1 cellular context compared by ENCODE assay signal in the genomic region with DNA sequence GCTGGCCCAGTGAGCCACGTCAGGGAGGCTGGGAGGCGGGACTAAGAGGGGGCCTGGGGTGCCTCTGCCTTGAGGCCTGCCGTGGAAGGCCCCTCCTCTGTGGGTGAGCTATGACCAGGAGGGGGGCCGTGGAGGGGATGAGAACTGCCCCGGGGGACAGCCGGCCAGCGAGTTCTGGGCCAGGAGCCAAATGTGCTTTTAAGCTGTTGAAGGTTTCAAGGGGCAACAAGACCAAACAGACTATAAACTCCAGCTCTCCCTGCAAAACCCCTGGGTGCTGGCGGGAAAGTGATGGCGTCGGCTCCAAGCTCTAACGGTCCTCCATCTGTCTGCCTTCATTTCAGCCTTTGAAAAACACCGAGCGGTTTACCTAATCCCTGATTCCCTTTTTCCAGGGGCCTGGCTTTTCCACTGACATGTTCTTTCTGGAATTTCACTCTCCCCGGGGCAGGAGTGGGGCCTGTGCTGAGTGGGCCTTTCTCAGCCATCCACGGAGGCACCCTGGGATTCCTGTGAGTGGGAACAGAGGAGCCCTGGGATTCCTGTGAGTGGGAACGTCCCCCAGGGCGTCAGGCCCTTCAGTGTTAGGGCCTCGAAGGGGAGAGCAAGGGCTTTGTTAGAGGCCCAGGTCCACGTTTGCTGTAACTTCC.
TF ChIP-seq lines count a peak whose summit lies in the region.

No MANE protein-coding gene starts in this region.

TF ChIP-seq in HEK293, 187 proteins besides CTCF, POLR2A, EP300 and RAD21 (continued from another document and continues in another):
- peak; percentile 98 for TF ChIP-seq PRDM4 (tag by site-specific recombination; IDR thresholded peaks at IDR 0.05)
- TF ChIP-seq ZNF366 (tag by site-specific recombination; conservative IDR thresholded peaks at IDR 0.05) = peak; percentile 38; the same call in 1 of the 2 replicates
- no peak for TF ChIP-seq ZNF10 (tag by site-specific recombination; IDR thresholded peaks at IDR 0.05)
- TF ChIP-seq ZNF548 (tag by site-specific recombination; IDR thresholded peaks at IDR 0.05) = no peak
- no peak for TF ChIP-seq ZNF138 (tag by site-specific recombination; IDR thresholded peaks at IDR 0.05; ENCODE audit: borderline replicate concordance)
- TF ChIP-seq, protein P1, sequence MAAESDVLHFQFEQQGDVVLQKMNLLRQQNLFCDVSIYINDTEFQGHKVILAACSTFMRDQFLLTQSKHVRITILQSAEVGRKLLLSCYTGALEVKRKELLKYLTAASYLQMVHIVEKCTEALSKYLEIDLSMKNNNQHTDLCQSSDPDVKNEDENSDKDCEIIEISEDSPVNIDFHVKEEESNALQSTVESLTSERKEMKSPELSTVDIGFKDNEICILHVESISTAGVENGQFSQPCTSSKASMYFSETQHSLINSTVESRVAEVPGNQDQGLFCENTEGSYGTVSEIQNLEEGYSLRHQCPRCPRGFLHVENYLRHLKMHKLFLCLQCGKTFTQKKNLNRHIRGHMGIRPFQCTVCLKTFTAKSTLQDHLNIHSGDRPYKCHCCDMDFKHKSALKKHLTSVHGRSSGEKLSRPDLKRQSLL (tag by site-specific recombination; IDR thresholded peaks at IDR 0.05) = no peak
- TF ChIP-seq ZNF335 (tag by site-specific recombination; conservative IDR thresholded peaks at IDR 0.05) = peak; percentile 44; the same call in 1 of the 2 replicates
- TF ChIP-seq ZFHX2 (tag by site-specific recombination; conservative IDR thresholded peaks at IDR 0.05) = no peak
- TF ChIP-seq ZNF354C (tag by site-specific recombination; IDR thresholded peaks at IDR 0.05; ENCODE audit: borderline replicate concordance, low read depth) = no peak
- no peak for TF ChIP-seq ZNF391 (tag by site-specific recombination; IDR thresholded peaks at IDR 0.05; ENCODE audit: borderline replicate concordance, low read depth)
- TF ChIP-seq ZNF211 (tag by site-specific recombination; IDR thresholded peaks at IDR 0.05; ENCODE audit: low read depth) = no peak
- no peak for TF ChIP-seq PBX3 (CRISPR knock-in tag; IDR thresholded peaks at IDR 0.05)
- no peak for TF ChIP-seq ZNF600 (tag by site-specific recombination; IDR thresholded peaks at IDR 0.05)
- TF ChIP-seq ZNF777 (tag by site-specific recombination; IDR thresholded peaks at IDR 0.05; ENCODE audit: borderline replicate concordance) = no peak
- no peak for TF ChIP-seq KLF10 (tag by site-specific recombination; IDR thresholded peaks at IDR 0.05)
- no peak for TF ChIP-seq ZNF549 (tag by site-specific recombination; IDR thresholded peaks at IDR 0.05)
- TF ChIP-seq MEIS1 (CRISPR knock-in tag; IDR thresholded peaks at IDR 0.05; ENCODE audit: borderline replicate concordance) = no peak
- TF ChIP-seq ZNF645 (tag by site-specific recombination; IDR thresholded peaks at IDR 0.05) = no peak
- TF ChIP-seq ZNF2 (tag by site-specific recombination; IDR thresholded peaks at IDR 0.05) = no peak
- no peak for TF ChIP-seq ZBTB7A (tag by site-specific recombination; IDR thresholded peaks at IDR 0.05; ENCODE audit: low read depth)
- no peak for TF ChIP-seq ZNF404 (tag by site-specific recombination; IDR thresholded peaks at IDR 0.05)
- TF ChIP-seq AEBP2 (tag by site-specific recombination; IDR thresholded peaks at IDR 0.05; ENCODE audit: borderline replicate concordance) = no peak
- no peak for TF ChIP-seq ZNF324 (tag by site-specific recombination; IDR thresholded peaks at IDR 0.05)
- no peak for TF ChIP-seq MZF1 (tag by site-specific recombination; IDR thresholded peaks at IDR 0.05; ENCODE audit: borderline replicate concordance)
- TF ChIP-seq REPIN1 (tag by site-specific recombination; IDR thresholded peaks at IDR 0.05; ENCODE audit: low read depth) = no peak
- no peak for TF ChIP-seq ZNF169 (tag by site-specific recombination; IDR thresholded peaks at IDR 0.05)
- no peak for TF ChIP-seq ZNF426 (tag by site-specific recombination; IDR thresholded peaks at IDR 0.05)
- no peak for TF ChIP-seq ZNF174 (tag by site-specific recombination; IDR thresholded peaks at IDR 0.05)
- no peak for TF ChIP-seq ZBTB1 (tag by site-specific recombination; IDR thresholded peaks at IDR 0.05)
- TF ChIP-seq, protein P2, sequence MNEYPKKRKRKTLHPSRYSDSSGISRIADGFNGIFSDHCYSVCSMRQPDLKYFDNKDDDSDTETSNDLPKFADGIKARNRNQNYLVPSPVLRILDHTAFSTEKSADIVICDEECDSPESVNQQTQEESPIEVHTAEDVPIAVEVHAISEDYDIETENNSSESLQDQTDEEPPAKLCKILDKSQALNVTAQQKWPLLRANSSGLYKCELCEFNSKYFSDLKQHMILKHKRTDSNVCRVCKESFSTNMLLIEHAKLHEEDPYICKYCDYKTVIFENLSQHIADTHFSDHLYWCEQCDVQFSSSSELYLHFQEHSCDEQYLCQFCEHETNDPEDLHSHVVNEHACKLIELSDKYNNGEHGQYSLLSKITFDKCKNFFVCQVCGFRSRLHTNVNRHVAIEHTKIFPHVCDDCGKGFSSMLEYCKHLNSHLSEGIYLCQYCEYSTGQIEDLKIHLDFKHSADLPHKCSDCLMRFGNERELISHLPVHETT (tag by site-specific recombination; IDR thresholded peaks at IDR 0.05) = no peak
- no peak for TF ChIP-seq SCRT2 (tag by site-specific recombination; IDR thresholded peaks at IDR 0.05)
- TF ChIP-seq, protein P3, sequence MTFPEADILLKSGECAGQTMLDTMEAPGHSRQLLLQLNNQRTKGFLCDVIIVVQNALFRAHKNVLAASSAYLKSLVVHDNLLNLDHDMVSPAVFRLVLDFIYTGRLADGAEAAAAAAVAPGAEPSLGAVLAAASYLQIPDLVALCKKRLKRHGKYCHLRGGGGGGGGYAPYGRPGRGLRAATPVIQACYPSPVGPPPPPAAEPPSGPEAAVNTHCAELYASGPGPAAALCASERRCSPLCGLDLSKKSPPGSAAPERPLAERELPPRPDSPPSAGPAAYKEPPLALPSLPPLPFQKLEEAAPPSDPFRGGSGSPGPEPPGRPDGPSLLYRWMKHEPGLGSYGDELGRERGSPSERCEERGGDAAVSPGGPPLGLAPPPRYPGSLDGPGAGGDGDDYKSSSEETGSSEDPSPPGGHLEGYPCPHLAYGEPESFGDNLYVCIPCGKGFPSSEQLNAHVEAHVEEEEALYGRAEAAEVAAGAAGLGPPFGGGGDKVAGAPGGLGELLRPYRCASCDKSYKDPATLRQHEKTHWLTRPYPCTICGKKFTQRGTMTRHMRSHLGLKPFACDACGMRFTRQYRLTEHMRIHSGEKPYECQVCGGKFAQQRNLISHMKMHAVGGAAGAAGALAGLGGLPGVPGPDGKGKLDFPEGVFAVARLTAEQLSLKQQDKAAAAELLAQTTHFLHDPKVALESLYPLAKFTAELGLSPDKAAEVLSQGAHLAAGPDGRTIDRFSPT (tag by site-specific recombination; IDR thresholded peaks at IDR 0.05) = no peak
- TF ChIP-seq PRDM1 (tag by site-specific recombination; IDR thresholded peaks at IDR 0.05) = no peak
- no peak for TF ChIP-seq ZNF146 (tag by site-specific recombination; IDR thresholded peaks at IDR 0.05)
- TF ChIP-seq ZNF707 (tag by site-specific recombination; IDR thresholded peaks at IDR 0.05) = no peak
- TF ChIP-seq, protein P4, sequence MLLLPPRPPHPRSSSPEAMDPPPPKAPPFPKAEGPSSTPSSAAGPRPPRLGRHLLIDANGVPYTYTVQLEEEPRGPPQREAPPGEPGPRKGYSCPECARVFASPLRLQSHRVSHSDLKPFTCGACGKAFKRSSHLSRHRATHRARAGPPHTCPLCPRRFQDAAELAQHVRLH (tag by site-specific recombination; IDR thresholded peaks at IDR 0.05) = no peak
- TF ChIP-seq ZNF239 (tag by site-specific recombination; IDR thresholded peaks at IDR 0.05) = no peak
- TF ChIP-seq SCRT1 (tag by site-specific recombination; IDR thresholded peaks at IDR 0.05; ENCODE audit: borderline replicate concordance) = no peak
- no peak for TF ChIP-seq ZNF792 (tag by site-specific recombination; IDR thresholded peaks at IDR 0.05)
- no peak for TF ChIP-seq BCL11A (tag by site-specific recombination; IDR thresholded peaks at IDR 0.05; ENCODE audit: low read depth)
- TF ChIP-seq ZNF16 (tag by site-specific recombination; IDR thresholded peaks at IDR 0.05; ENCODE audit: low read depth) = no peak
- TF ChIP-seq ZBTB49 (tag by site-specific recombination; IDR thresholded peaks at IDR 0.05; ENCODE audit: low read depth) = no peak
- TF ChIP-seq ZNF311 (tag by site-specific recombination; IDR thresholded peaks at IDR 0.05; ENCODE audit: borderline replicate concordance) = no peak
- no peak for TF ChIP-seq ZNF571 (tag by site-specific recombination; IDR thresholded peaks at IDR 0.05)
- TF ChIP-seq, protein P5, sequence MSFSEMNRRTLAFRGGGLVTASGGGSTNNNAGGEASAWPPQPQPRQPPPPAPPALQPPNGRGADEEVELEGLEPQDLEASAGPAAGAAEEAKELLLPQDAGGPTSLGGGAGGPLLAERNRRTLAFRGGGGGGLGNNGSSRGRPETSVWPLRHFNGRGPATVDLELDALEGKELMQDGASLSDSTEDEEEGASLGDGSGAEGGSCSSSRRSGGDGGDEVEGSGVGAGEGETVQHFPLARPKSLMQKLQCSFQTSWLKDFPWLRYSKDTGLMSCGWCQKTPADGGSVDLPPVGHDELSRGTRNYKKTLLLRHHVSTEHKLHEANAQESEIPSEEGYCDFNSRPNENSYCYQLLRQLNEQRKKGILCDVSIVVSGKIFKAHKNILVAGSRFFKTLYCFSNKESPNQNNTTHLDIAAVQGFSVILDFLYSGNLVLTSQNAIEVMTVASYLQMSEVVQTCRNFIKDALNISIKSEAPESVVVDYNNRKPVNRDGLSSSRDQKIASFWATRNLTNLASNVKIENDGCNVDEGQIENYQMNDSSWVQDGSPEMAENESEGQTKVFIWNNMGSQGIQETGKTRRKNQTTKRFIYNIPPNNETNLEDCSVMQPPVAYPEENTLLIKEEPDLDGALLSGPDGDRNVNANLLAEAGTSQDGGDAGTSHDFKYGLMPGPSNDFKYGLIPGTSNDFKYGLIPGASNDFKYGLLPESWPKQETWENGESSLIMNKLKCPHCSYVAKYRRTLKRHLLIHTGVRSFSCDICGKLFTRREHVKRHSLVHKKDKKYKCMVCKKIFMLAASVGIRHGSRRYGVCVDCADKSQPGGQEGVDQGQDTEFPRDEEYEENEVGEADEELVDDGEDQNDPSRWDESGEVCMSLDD (tag by site-specific recombination; IDR thresholded peaks at IDR 0.05) = no peak
- TF ChIP-seq ZSCAN30 (tag by site-specific recombination; IDR thresholded peaks at IDR 0.05) = no peak
- no peak for TF ChIP-seq ZNF274 (IDR thresholded peaks at IDR 0.05; ENCODE audit: low read length)
- no peak for TF ChIP-seq ZNF274 (tag by site-specific recombination; IDR thresholded peaks at IDR 0.05; ENCODE audit: borderline replicate concordance)
- no peak for TF ChIP-seq ZNF621 (tag by site-specific recombination; IDR thresholded peaks at IDR 0.05)
